In genomic region chr2:12587729-12588522, GRCh38 we compare ENCODE assay signal across 8 cellular contexts.
A peak's percentile ranks its signal among the peaks of the same experiment; 100 is the strongest.
DNase-seq lines count a peak whose midpoint lies in the region; ATAC-seq, FAIRE-seq and TF ChIP-seq lines count a peak whose summit lies in the region.

No MANE protein-coding gene starts in this region.

- FAIRE-seq in GM19239 (lab: Jason Lieb, UNC): peak; percentile 82

- 0 out of 2 replicates have a peak, but pooled peaks cover 4% of the 10 kb centered on the region for H3K4me1 Mint-ChIP-seq in WTC11

- no peaks in the 10 kb centered on the region for H3K9me3 ChIP-seq in SJSA1 (replicated peaks)

- no peak for TF ChIP-seq CTCF in foreskin keratinocyte (conservative IDR thresholded peaks at IDR 0.05)
- no peak for TF ChIP-seq CTCF in WTC11 (IDR thresholded peaks at IDR 0.05)

- H3K27me3 ChIP-seq in SJSA1 (replicated peaks) (no peaks in the 10 kb centered on the region), foreskin keratinocyte (no peaks in the 10 kb centered on the region)

- POLR2A ChIA-PET in WTC11 (lab: Charles Lee): no interaction called here

- H3K27ac ChIP-seq in SJSA1 (no peak overlapping the region), foreskin keratinocyte (peak overlapping the region; percentile 7)

- peaks cover 9% of the 10 kb centered on the region for H3K4me1 ChIP-seq in SJSA1 (replicated peaks)
- H3K4me1 ChIP-seq in foreskin keratinocyte: peaks cover 10% of the 10 kb centered on the region

- peak; percentile 92 for DNase-seq in AG20443 (ENCODE audit: low spot score)
- peak; percentile 1 for DNase-seq in GM19239 (ENCODE audit: insufficient read length, low spot score)
- DNase-seq in SJSA1 (ENCODE audit: low read depth in 1 of 2, low spot score in 2 of 2): peak; percentile 65 to 78
- DNase-seq in foreskin keratinocyte: peak; percentile 72 to 87
- DNase-seq in stimulated activated naive CD8-positive, alpha-beta T cell treated with anti-CD3 and anti-CD28 coated beads, Interleukin-15, Interleukin-2, amounts not matched to agents 100 U/mL and 50 U/mL, for 24 hours: no peak
- no peak for DNase-seq in NCI-H1930 (lab: John Stamatoyannopoulos, UW)
- DNase-seq in WTC11 (ENCODE audit: low spot score): no peak

- H3K4me3 ChIP-seq in SJSA1: no peak overlapping the region

- peak; percentile 87 for ATAC-seq in HG03159 (IDR thresholded peaks at IDR 0.05; ENCODE audit: unreplicated experiment)
- ATAC-seq in foreskin keratinocyte: peak; percentile 99
- peak; percentile 85 for ATAC-seq in stimulated activated naive CD8-positive, alpha-beta T cell treated with anti-CD3 and anti-CD28 coated beads, Interleukin-15, Interleukin-2, amounts not matched to agents 100 U/mL and 50 U/mL, for 24 hours
- no peak for ATAC-seq in WTC11

- H3K4me3 Mint-ChIP-seq in WTC11: no peak overlapping the region

- H3K36me3 Mint-ChIP-seq in WTC11: no peaks in the 10 kb centered on the region

- no peaks in the 10 kb centered on the region for H3K36me3 ChIP-seq in SJSA1

- H3K9me3 Mint-ChIP-seq in WTC11: no peaks in the 10 kb centered on the region

- CTCF ChIA-PET in WTC11 (lab: Charles Lee): no interaction called here

- H3K27ac Mint-ChIP-seq in WTC11: no peak overlapping the region

- no peaks in the 10 kb centered on the region for H3K27me3 Mint-ChIP-seq in WTC11 (ENCODE audit: low read depth)

TF ChIP-seq in WTC11, 78 proteins besides CTCF, POLR2A, EP300 and RAD21:
- no peak for TF ChIP-seq OVOL2 (CRISPR knock-in tag; IDR thresholded peaks at IDR 0.05; ENCODE audit: borderline replicate concordance)
- no peak for TF ChIP-seq ZNF138 (CRISPR knock-in tag; conservative IDR thresholded peaks at IDR 0.05)
- TF ChIP-seq ZSCAN18 (CRISPR knock-in tag; IDR thresholded peaks at IDR 0.05): no peak
- no peak for TF ChIP-seq ZNF423 (CRISPR knock-in tag; IDR thresholded peaks at IDR 0.05)
- no peak for TF ChIP-seq FOXP1 (CRISPR knock-in tag; IDR thresholded peaks at IDR 0.05; ENCODE audit: borderline replicate concordance)
- TF ChIP-seq USF2 (CRISPR knock-in tag; IDR thresholded peaks at IDR 0.05): no peak
- TF ChIP-seq PRDM15 (CRISPR knock-in tag; IDR thresholded peaks at IDR 0.05): no peak
- TF ChIP-seq ZBTB43 (CRISPR knock-in tag; IDR thresholded peaks at IDR 0.05): no peak
- no peak for TF ChIP-seq GABPB1 (CRISPR knock-in tag; IDR thresholded peaks at IDR 0.05)
- TF ChIP-seq ZNF121 (CRISPR knock-in tag; IDR thresholded peaks at IDR 0.05): no peak
- TF ChIP-seq IRF2 (CRISPR knock-in tag; IDR thresholded peaks at IDR 0.05; ENCODE audit: borderline replicate concordance, low read depth): no peak
TF ChIP-seq in WTC11: peak in this region for 0.

Comparison
In these comparisons a context has a peak if more than half of its experiments do, and no peak if none do; other contexts are left out.
1. DNase-seq: peak in AG20443 (single experiment), GM19239 (single experiment), SJSA1 (2 of 2) and foreskin keratinocyte (2 of 2); none in stimulated activated naive CD8-positive, alpha-beta T cell treated with anti-CD3 and anti-CD28 coated beads, Interleukin-15, Interleukin-2, amounts not matched to agents 100 U/mL and 50 U/mL, for 24 hours (single experiment), NCI-H1930 (0 of 2) and WTC11 (single experiment).